Comparison of ENCODE assay signal across 7 cellular contexts in the genomic region with DNA sequence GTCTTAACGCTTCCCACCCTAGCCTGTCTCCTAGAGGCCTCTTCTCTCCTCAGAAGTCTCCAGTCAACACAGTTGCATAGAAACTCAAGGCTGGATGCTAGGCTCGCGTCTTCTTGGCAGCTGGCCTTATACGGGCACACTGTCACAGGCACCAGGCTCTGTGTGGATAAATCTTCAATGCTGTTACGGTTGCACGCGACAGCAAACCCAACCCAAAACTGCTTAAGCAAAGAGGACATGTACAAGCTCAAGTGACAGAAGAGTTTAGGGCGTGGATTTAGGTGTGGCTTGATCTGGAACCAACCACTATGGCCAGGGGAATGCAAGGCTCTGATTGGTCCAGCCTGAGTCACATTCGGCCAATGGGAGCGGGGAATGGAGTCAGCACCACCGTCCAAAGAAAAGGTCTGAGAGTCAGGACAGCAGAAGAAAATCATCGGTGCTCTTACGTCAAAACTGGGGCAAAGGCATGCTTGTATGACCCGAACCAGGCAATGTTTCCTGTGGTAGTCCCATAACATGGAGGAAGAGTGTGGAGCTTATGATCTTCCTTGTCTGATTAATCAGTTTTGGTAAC.
DNase-seq lines count a peak whose midpoint lies in the region; ATAC-seq and TF ChIP-seq lines count a peak whose summit lies in the region.
"Not testable (repeated sequence)": the region's sequence is repeated elsewhere in the genome, so short reads cannot be mapped to it uniquely, and the experiment has no call there.

No MANE protein-coding gene starts in this region.

- H2BK120ac ChIP-seq in mesendoderm (ENCODE audit: low read depth, low read length) = not testable (repeated sequence)

- peak; percentile 66 for ATAC-seq in WTC11

- H3K4me1 ChIP-seq in A673 (ENCODE audit: insufficient read depth, low read length, poor library complexity, severe bottlenecking); Karpas-422 (ENCODE audit: low read length); mesendoderm (ENCODE audit: control insufficient read depth, low read depth, low read length): not testable (repeated sequence)

- not testable (repeated sequence) for H3K79me1 ChIP-seq in mesendoderm (ENCODE audit: low read length)

- not testable (repeated sequence) for H4K8ac ChIP-seq in mesendoderm (ENCODE audit: low read depth, low read length)

- not testable (repeated sequence) for H3K4me1 Mint-ChIP-seq in WTC11

- H4K20me1 ChIP-seq in Karpas-422 (ENCODE audit: insufficient read depth, low read depth, low read length) = not testable (repeated sequence)

- H3K9ac ChIP-seq in Karpas-422 (ENCODE audit: low read length); mesendoderm (ENCODE audit: low read length): not testable (repeated sequence)

- not testable (repeated sequence) for H2AFZ ChIP-seq in Karpas-422 (ENCODE audit: low read length)

- TF ChIP-seq CTCF in A673 (conservative IDR thresholded peaks at IDR 0.05; ENCODE audit: low read depth, low read length); WTC11 (IDR thresholded peaks at IDR 0.05): not testable (repeated sequence)

- not testable (repeated sequence) for H3K56ac ChIP-seq in mesendoderm (ENCODE audit: low read length)

- not testable (repeated sequence) for H2BK15ac ChIP-seq in mesendoderm (replicated peaks; ENCODE audit: low read depth)

- not testable (repeated sequence) for H3K27me3 Mint-ChIP-seq in WTC11 (ENCODE audit: low read depth)

- H3K4me3 ChIP-seq in A673 (ENCODE audit: low read depth, low read length, poor library complexity, severe bottlenecking); Karpas-422 (ENCODE audit: low read length); mesendoderm (ENCODE audit: low read length): not testable (repeated sequence)

- WGBS in mesendoderm (ENCODE audit: extremely low coverage, insufficient coverage, low lambda C conversion rate) = no CpG with 5 or more reads among the region's 14 CpGs

- not testable (repeated sequence) for H3K9me2 ChIP-seq in Karpas-422 (replicated peaks; ENCODE audit: insufficient read depth, low read length)

- H3K4me2 ChIP-seq in Karpas-422 (ENCODE audit: low read depth, low read length, poor library complexity, severe bottlenecking); mesendoderm (ENCODE audit: low read length): not testable (repeated sequence)

- not testable (repeated sequence) for BruUV-seq in A673 (replicated peaks; lab: Mats Ljungman, UMichigan)

- POLR2A ChIA-PET in A673 (lab: Charles Lee; ENCODE audit: low non-redundant PET); WTC11 (lab: Charles Lee): not testable (repeated sequence)

- intact Hi-C loops in A673 (cut with micrococcal nuclease; ENCODE audit: unreplicated experiment) = not testable (repeated sequence)

- H2AK5ac ChIP-seq in mesendoderm (ENCODE audit: low read length) = not testable (repeated sequence)

- not testable (repeated sequence) for H3K9me3 Mint-ChIP-seq in WTC11

- H3K27ac Mint-ChIP-seq in WTC11 = not testable (repeated sequence)

- not testable (repeated sequence) for H4K5ac ChIP-seq in mesendoderm (ENCODE audit: low read length)

- CTCF ChIA-PET in A673 (lab: Charles Lee); WTC11 (lab: Charles Lee): not testable (repeated sequence)

- H2BK5ac ChIP-seq in mesendoderm (ENCODE audit: low read length) = not testable (repeated sequence)

- not testable (repeated sequence) for H3K18ac ChIP-seq in mesendoderm (ENCODE audit: low read length)

- not testable (repeated sequence) for H3K9me3 ChIP-seq in A673 (ENCODE audit: low read depth, low read length, poor library complexity, severe bottlenecking); Karpas-422 (ENCODE audit: low read length)

- H3K36me3 ChIP-seq in A673 (ENCODE audit: insufficient read depth, low read length, poor library complexity, severe bottlenecking); Karpas-422 (ENCODE audit: insufficient read depth, low read length); mesendoderm (ENCODE audit: control insufficient read depth, insufficient read depth, low read length): not testable (repeated sequence)

- not testable (repeated sequence) for H3K4ac ChIP-seq in mesendoderm (ENCODE audit: low read depth, low read length)

- not testable (repeated sequence) for H3K4me3 Mint-ChIP-seq in WTC11

- not testable (repeated sequence) for H3K79me2 ChIP-seq in Karpas-422 (ENCODE audit: low read length); mesendoderm (ENCODE audit: control insufficient read depth, insufficient read depth, low read length)

- H3K23ac ChIP-seq in mesendoderm (ENCODE audit: low read length) = not testable (repeated sequence)

- H3K27me3 ChIP-seq in A673 (replicated peaks; ENCODE audit: insufficient read depth, low read depth, low read length, poor library complexity); Karpas-422 (ENCODE audit: low read length); mesendoderm (ENCODE audit: insufficient read depth, low read length, poor library complexity): not testable (repeated sequence)

- peak; percentile 33 for DNase-seq in A673 (ENCODE audit: low spot score)
- peak; percentile 27 for DNase-seq in ELF-1 (ENCODE audit: low read depth, low spot score)
- DNase-seq in Karpas-422 = peak; percentile 77
- peak; percentile 18 for DNase-seq in WTC11 (ENCODE audit: low spot score)
- DNase-seq in dermis blood vessel endothelial cell = peak; percentile 5
- DNase-seq in iPS-NIHi11 (ENCODE audit: low spot score) = peak; percentile 66
- peak; percentile 19 for DNase-seq in mesendoderm

- not testable (repeated sequence) for H3K36me3 Mint-ChIP-seq in WTC11

- H3K27ac ChIP-seq in A673 (ENCODE audit: low read depth, low read length, poor library complexity, severe bottlenecking); Karpas-422 (ENCODE audit: low read length); mesendoderm (ENCODE audit: low read depth, low read length): not testable (repeated sequence)

Comparison
In these comparisons a context has a peak if more than half of its experiments do, and no peak if none do; other contexts are left out.
1. DNase-seq: peak in every context shown above with its lines; median percentile 77 in Karpas-422; 66 in iPS-NIHi11; 33 in A673; 27 in ELF-1; 19 in mesendoderm; 18 in WTC11; 5 in dermis blood vessel endothelial cell.